15 cellular contexts compared by ENCODE assay signal in the genomic region with DNA sequence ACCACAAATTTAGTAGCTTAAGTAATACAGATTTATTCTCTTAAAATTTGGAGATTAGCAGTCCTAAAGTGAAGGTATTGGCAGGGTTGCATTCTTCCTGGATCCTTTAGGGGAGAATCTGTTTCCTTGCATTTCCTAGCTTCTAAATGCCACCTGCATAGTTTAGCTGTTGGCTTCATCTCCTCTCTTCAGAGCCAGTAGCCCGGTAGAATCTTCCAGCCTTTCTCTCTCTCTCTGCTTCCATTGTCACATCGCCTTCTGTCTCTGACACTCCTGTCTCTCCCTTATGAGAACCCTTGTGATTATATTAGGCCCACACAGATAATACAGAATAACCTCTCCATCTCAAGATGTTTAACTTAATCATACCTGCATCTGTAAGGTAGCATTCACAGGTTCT. TPM values are rescaled to one million over a fixed set of nuclear protein-coding genes. Genes with fewer than 3 reads are reported as not detected.
DNase-seq lines count a peak whose midpoint lies in the region; ATAC-seq and TF ChIP-seq lines count a peak whose summit lies in the region.
"Had no signal": no experiment of that assay in that cellular context is flagged by ENCODE, and none has a peak within 500 bp of the region (broad histone marks: within the 10 kb centered on the region; RNA-seq: fewer than 3 reads in every experiment).

No MANE protein-coding gene starts in this region.

- no peak for DNase-seq in CD4-positive, CD25-positive, alpha-beta regulatory T cell
- no peak for DNase-seq in CD4-positive, alpha-beta memory T cell
- DNase-seq in mesenchymal stem cell (no peak), ovary (no peak), germinal center (ENCODE audit: low spot score) (no peak)
- DNase-seq: BE2C, Calu3, DMS 273 treated with DMSO at 0.1 percent for 48 hours, GM23248 had no signal

- H3K36me3 ChIP-seq in CD4-positive, CD25-positive, alpha-beta regulatory T cell (ENCODE audit: control insufficient read depth, insufficient read depth, low read length) = peaks cover 25% of the 10 kb centered on the region
- H3K36me3 ChIP-seq in CD4-positive, alpha-beta memory T cell (ENCODE audit: insufficient read depth, low read length) = peaks cover 20% of the 10 kb centered on the region
- peaks cover 3 to 35% of the 10 kb centered on the region in 2 experiments for H3K36me3 ChIP-seq in mesenchymal stem cell (ENCODE audit: control insufficient read depth in 1 of 2, insufficient read depth in 2 of 2, low read depth in 1 of 2, low read length in 2 of 2)
- no peaks in the 10 kb centered on the region for H3K36me3 ChIP-seq in ovary

- no peak overlapping the region for H3K23ac ChIP-seq in mesenchymal stem cell (ENCODE audit: low read length in 2 of 2)

- H3K9ac ChIP-seq in mesenchymal stem cell (ENCODE audit: low read length) = no peak overlapping the region
- H3K9ac ChIP-seq: GM23248 had no signal

- H3K4me3 ChIP-seq in CD4-positive, CD25-positive, alpha-beta regulatory T cell (ENCODE audit: low read depth, low read length) = no peak overlapping the region
- H3K4me3 ChIP-seq in CD4-positive, alpha-beta memory T cell (ENCODE audit: low read length in 2 of 2) = no peak overlapping the region
- H3K4me3 ChIP-seq in mesenchymal stem cell (ENCODE audit: insufficient read depth in 1 of 2, low read depth in 1 of 2, low read length in 2 of 2) = no peak overlapping the region
- no peak overlapping the region for H3K4me3 ChIP-seq in ovary
- H3K4me3 ChIP-seq: A549, GM12878, GM23248 had no signal

- H3K18ac ChIP-seq in mesenchymal stem cell (ENCODE audit: low read depth in 1 of 2, low read length in 2 of 2) = no peak overlapping the region

- POLR2A ChIA-PET in CD4-positive, alpha-beta memory T cell (lab: Charles Lee; ENCODE audit: partially characterized antibody) = interaction anchor here (1.1 to 2.2 kb wide), 7 partner anchors 11 to 224 kb away, joined by 3 to 15 read pairs (median 12); no protein-coding TSS in a partner anchor

- no peak for TF ChIP-seq CTCF in ovary (IDR thresholded peaks at IDR 0.05)

- H3K4ac ChIP-seq in mesenchymal stem cell (ENCODE audit: low read depth in 1 of 2, low read length in 2 of 2) = no peak overlapping the region

- intact Hi-C loops in CD4-positive, alpha-beta memory T cell (cut with micrococcal nuclease) = loop anchor here (10.0 kb wide), 1 partner anchor 1279 kb away; no protein-coding TSS in a partner anchor
- intact Hi-C loops in ovary (cut with DNase I) = no loop called here

- no peak for ATAC-seq in CD4-positive, CD25-positive, alpha-beta regulatory T cell (ENCODE audit: low read depth in 2 of 2)
- no peak for ATAC-seq in activated T-helper 17 cell treated with anti-CD3 and anti-CD28 coated beads, Interleukin-2, amount 50 U/mL, for 72 hours (replicated peaks)
- ATAC-seq: A549, GM12878, HCT116 had no signal

- 100% methylated on average over 2 of the region's 2 CpGs for WGBS in mesenchymal stem cell
- WGBS in ovary, 3 donors = 92 to 93% (median 92%) methylated on average over 2 of the region's 2 CpGs

- CTCF ChIA-PET in CD4-positive, alpha-beta memory T cell (lab: Charles Lee; ENCODE audit: partially characterized antibody) = interaction anchor here (0.6 to 7.2 kb wide), 22 partner anchors 11 to 378 kb away, joined by 3 to 196 read pairs (median 4); a partner anchor contains a TSS

- H3K4me1 ChIP-seq in CD4-positive, CD25-positive, alpha-beta regulatory T cell (ENCODE audit: control insufficient read depth, insufficient read depth, low read length, poor library complexity, severe bottlenecking) = peaks cover 6% of the 10 kb centered on the region
- peaks cover 5% of the 10 kb centered on the region for H3K4me1 ChIP-seq in CD4-positive, alpha-beta memory T cell (ENCODE audit: insufficient read depth, low read length)
- H3K4me1 ChIP-seq in mesenchymal stem cell (ENCODE audit: control insufficient read depth, insufficient read depth, low read depth, low read length) (peaks cover 2% of the 10 kb centered on the region), ovary (ENCODE audit: insufficient read depth) (no peaks in the 10 kb centered on the region)
- H3K4me1 ChIP-seq: A549, BE2C had no signal

- no peak overlapping the region for H4K91ac ChIP-seq in mesenchymal stem cell (ENCODE audit: low read length)

- H2BK15ac ChIP-seq in mesenchymal stem cell (ENCODE audit: low read depth, poor library complexity, severe bottlenecking) = no peak overlapping the region

- H3K4me3 Mint-ChIP-seq in CD4-positive, CD25-positive, alpha-beta regulatory T cell = no peak overlapping the region
- H3K4me3 Mint-ChIP-seq in CD4-positive, alpha-beta memory T cell = no peak overlapping the region
- no peak overlapping the region for H3K4me3 Mint-ChIP-seq in activated T-helper 17 cell treated with anti-CD3 and anti-CD28 coated beads, Interleukin-2, amount 50 U/mL, for 72 hours

- H2AK5ac ChIP-seq in mesenchymal stem cell (ENCODE audit: low read length, severe bottlenecking) = peak overlapping the region; percentile 54

- H3K9me3 ChIP-seq in CD4-positive, CD25-positive, alpha-beta regulatory T cell (ENCODE audit: control insufficient read depth in 2 of 2, low read length in 2 of 2) = no peaks in the 10 kb centered on the region
- no peaks in the 10 kb centered on the region for H3K9me3 ChIP-seq in CD4-positive, alpha-beta memory T cell (ENCODE audit: control insufficient read depth in 1 of 2, low read length in 2 of 2)
- no peaks in the 10 kb centered on the region for H3K9me3 ChIP-seq in mesenchymal stem cell (ENCODE audit: control insufficient read depth, low read length)
- no peaks in the 10 kb centered on the region for H3K9me3 ChIP-seq in ovary
- H3K9me3 ChIP-seq: A549, BE2C had no signal

- no peak overlapping the region for H2BK120ac ChIP-seq in mesenchymal stem cell (ENCODE audit: low read depth, low read length)

- H4K8ac ChIP-seq in mesenchymal stem cell (ENCODE audit: low read length) = no peak overlapping the region

- peaks cover 11% of the 10 kb centered on the region for H3K79me1 ChIP-seq in mesenchymal stem cell (replicated peaks; ENCODE audit: low read length, poor library complexity, severe bottlenecking)

- H3K36me3 Mint-ChIP-seq in CD4-positive, CD25-positive, alpha-beta regulatory T cell = peaks cover 21% of the 10 kb centered on the region
- peaks cover 28 to 46% of the 10 kb centered on the region in 2 donors for H3K36me3 Mint-ChIP-seq in CD4-positive, alpha-beta memory T cell
- peaks cover 76% of the 10 kb centered on the region for H3K36me3 Mint-ChIP-seq in activated T-helper 17 cell treated with anti-CD3 and anti-CD28 coated beads, Interleukin-2, amount 50 U/mL, for 72 hours (ENCODE audit: low read depth)

- no peak overlapping the region for H2AFZ ChIP-seq in mesenchymal stem cell (ENCODE audit: low read depth, low read length)
- H2AFZ ChIP-seq: GM23248 had no signal

- no peak for TF ChIP-seq POLR2A in ovary (IDR thresholded peaks at IDR 0.05)

- H2BK12ac ChIP-seq in mesenchymal stem cell (ENCODE audit: low read length in 2 of 2) = no peak overlapping the region

- no peaks in the 10 kb centered on the region for H3K27me3 ChIP-seq in CD4-positive, CD25-positive, alpha-beta regulatory T cell (ENCODE audit: control insufficient read depth, insufficient read depth, low read length)
- H3K27me3 ChIP-seq in CD4-positive, alpha-beta memory T cell (ENCODE audit: insufficient read depth, low read length) = no peaks in the 10 kb centered on the region
- H3K27me3 ChIP-seq in mesenchymal stem cell (ENCODE audit: control insufficient read depth in 1 of 2, insufficient read depth in 1 of 2, low read length in 2 of 2) = no peaks in the 10 kb centered on the region
- no peaks in the 10 kb centered on the region for H3K27me3 ChIP-seq in ovary
- H3K27me3 ChIP-seq: BE2C had no signal

- TF ChIP-seq EP300 in ovary (IDR thresholded peaks at IDR 0.05) = no peak

- peaks cover 15 to 30% (median 18%) of the 10 kb centered on the region in 4 donors for H3K4me1 Mint-ChIP-seq in CD4-positive, CD25-positive, alpha-beta regulatory T cell
- H3K4me1 Mint-ChIP-seq in CD4-positive, alpha-beta memory T cell = peaks cover 12 to 14% (median 13%) of the 10 kb centered on the region in 4 donors
- peaks cover 4% of the 10 kb centered on the region for H3K4me1 Mint-ChIP-seq in activated T-helper 17 cell treated with anti-CD3 and anti-CD28 coated beads, Interleukin-2, amount 50 U/mL, for 72 hours

- no peak overlapping the region for H2BK5ac ChIP-seq in mesenchymal stem cell (ENCODE audit: low read depth, low read length, poor library complexity, severe bottlenecking)

- no peaks in the 10 kb centered on the region for H3K27me3 Mint-ChIP-seq in CD4-positive, CD25-positive, alpha-beta regulatory T cell
- H3K27me3 Mint-ChIP-seq in CD4-positive, alpha-beta memory T cell = no peaks in the 10 kb centered on the region
- no peaks in the 10 kb centered on the region for H3K27me3 Mint-ChIP-seq in activated T-helper 17 cell treated with anti-CD3 and anti-CD28 coated beads, Interleukin-2, amount 50 U/mL, for 72 hours

- H3K27ac ChIP-seq in CD4-positive, CD25-positive, alpha-beta regulatory T cell (ENCODE audit: insufficient read depth, low read length, poor library complexity, severe bottlenecking) = no peak overlapping the region
- H3K27ac ChIP-seq in CD4-positive, alpha-beta memory T cell (ENCODE audit: low read depth, low read length) = no peak overlapping the region
- H3K27ac ChIP-seq in mesenchymal stem cell (ENCODE audit: low read length, poor library complexity, severe bottlenecking) (no peak overlapping the region), ovary (no peak overlapping the region)
- H3K27ac ChIP-seq: A549, C4-2B, GM23248, HL-60 had no signal

- no peak overlapping the region for H3K4me2 ChIP-seq in mesenchymal stem cell (ENCODE audit: low read length, poor library complexity, severe bottlenecking)
- H3K4me2 ChIP-seq: A549 had no signal

- no peak overlapping the region for H3K14ac ChIP-seq in mesenchymal stem cell (ENCODE audit: low read length in 2 of 2)

- peak overlapping the region; percentile 6 to 92 (median 72) for H3K27ac Mint-ChIP-seq in CD4-positive, CD25-positive, alpha-beta regulatory T cell
- H3K27ac Mint-ChIP-seq in CD4-positive, alpha-beta memory T cell = peak overlapping the region in 4 of 7 donors; percentile 1 to 72 (median 54)
- peak overlapping the region; percentile 26 for H3K27ac Mint-ChIP-seq in activated T-helper 17 cell treated with anti-CD3 and anti-CD28 coated beads, Interleukin-2, amount 50 U/mL, for 72 hours

- H3K9me3 Mint-ChIP-seq in CD4-positive, CD25-positive, alpha-beta regulatory T cell = no peaks in the 10 kb centered on the region
- no peaks in the 10 kb centered on the region for H3K9me3 Mint-ChIP-seq in CD4-positive, alpha-beta memory T cell
- no peaks in the 10 kb centered on the region for H3K9me3 Mint-ChIP-seq in activated T-helper 17 cell treated with anti-CD3 and anti-CD28 coated beads, Interleukin-2, amount 50 U/mL, for 72 hours

RNA-seq across cellular contexts. Expression of a gene that starts 21.4 kb away (rescaled TPM):
- 19.3 TPM for total RNA-seq in CD4-positive, CD25-positive, alpha-beta regulatory T cell
- 1 to 10 TPM; 2.2 to 4.4 (median 3.8) TPM for polyA plus RNA-seq in CD4-positive, CD25-positive, alpha-beta regulatory T cell
- 10 to 100 TPM; 22.0 to 26.3 TPM for total RNA-seq in CD4-positive, alpha-beta memory T cell
- polyA plus RNA-seq in CD4-positive, alpha-beta memory T cell = 1 to 10 TPM; 3.3 TPM
- 10 to 100 TPM; 28.5 to 44.5 TPM for total RNA-seq in activated T-helper 17 cell treated with anti-CD3 and anti-CD28 coated beads, Interleukin-2, amount 50 U/mL, for 72 hours
- 19.2 TPM for polyA plus RNA-seq in mesenchymal stem cell (2013, experiment 1 of 2)
- polyA plus RNA-seq in mesenchymal stem cell (2013, experiment 2 of 2) = 21.0 TPM
- 10 to 100 TPM in 6 of 7 donors, 1 to 10 TPM in 1; 9.4 to 31.0 (median 19.8) TPM for total RNA-seq in ovary
- 10 to 100 TPM; 11.8 to 35.3 TPM for polyA plus RNA-seq in ovary
